ENCODE assay signal across 8 cellular contexts in the genomic region with DNA sequence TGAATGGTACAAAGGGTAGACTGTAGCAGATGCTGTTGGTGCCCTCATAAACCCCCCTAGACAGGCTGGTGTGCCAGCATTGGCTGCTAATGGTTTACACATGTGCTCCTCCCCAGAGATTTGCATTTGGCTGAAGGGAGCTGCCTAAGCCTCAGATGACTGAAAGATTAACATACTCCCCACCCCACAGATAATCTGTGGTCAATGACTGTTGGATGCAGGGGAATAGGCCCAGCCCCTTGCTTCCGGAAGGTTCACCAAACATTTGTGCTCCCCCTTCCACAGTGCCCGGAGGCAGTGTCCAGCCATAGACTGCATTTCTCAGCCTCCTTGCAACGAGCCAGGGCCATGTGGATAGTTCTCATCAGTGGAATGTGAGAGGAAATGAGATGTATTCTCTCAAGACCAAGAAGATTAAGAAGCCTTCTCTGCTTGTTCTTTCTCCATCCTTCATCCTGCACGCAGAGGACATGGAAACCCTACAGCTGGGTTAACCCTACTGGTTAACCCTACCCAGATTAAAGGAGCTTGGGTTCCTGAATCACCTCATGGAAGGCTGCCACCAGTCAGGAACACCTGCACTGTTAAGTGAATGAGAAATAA.
DNase-seq lines count a peak whose midpoint lies in the region; ATAC-seq and TF ChIP-seq lines count a peak whose summit lies in the region.

No MANE protein-coding gene starts in this region.

- CTCF ChIA-PET in activated CD4-positive, alpha-beta memory T cell treated with anti-CD3 and anti-CD28 coated beads for 36 hours (lab: Charles Lee) = interaction anchor here (1.2 to 10.3 kb wide), 2 partner anchors 99 to 122 kb away, joined by 3 to 213 read pairs; a partner anchor contains a TSS

- no peaks in the 10 kb centered on the region for H3K9me3 Mint-ChIP-seq in activated CD4-positive, alpha-beta memory T cell treated with anti-CD3 and anti-CD28 coated beads for 36 hours

- intact Hi-C loops in activated CD4-positive, alpha-beta memory T cell treated with anti-CD3 and anti-CD28 coated beads for 36 hours (cut with micrococcal nuclease) = no loop called here

- DNase-seq in NCI-H524 (lab: John Stamatoyannopoulos, UW) (peak; percentile 91 to 99), fibroblast of the aortic adventitia (ENCODE audit: low read depth) (peak; percentile 78), NCI-H2081 (lab: John Stamatoyannopoulos, UW) (no peak), NCI-H146 treated with DMSO at 0.1 percent for 48 hours (lab: John Stamatoyannopoulos, UW; ENCODE audit: unreplicated experiment) (no peak)
- DNase-seq in activated CD4-positive, alpha-beta memory T cell treated with anti-CD3 and anti-CD28 coated beads for 36 hours = no peak
- no peak for DNase-seq in effector CD4-positive, alpha-beta T cell

- peaks cover 13% of the 10 kb centered on the region for H3K4me1 Mint-ChIP-seq in activated CD4-positive, alpha-beta memory T cell treated with anti-CD3 and anti-CD28 coated beads for 36 hours (ENCODE audit: low read depth)

- H3K4me3 ChIP-seq in fibroblast of the aortic adventitia (ENCODE audit: low read depth, low read length) = no peak overlapping the region

- H3K27me3 Mint-ChIP-seq in activated CD4-positive, alpha-beta memory T cell treated with anti-CD3 and anti-CD28 coated beads for 36 hours = peaks cover 3% of the 10 kb centered on the region

- POLR2A ChIA-PET in activated CD4-positive, alpha-beta memory T cell treated with anti-CD3 and anti-CD28 coated beads for 36 hours (lab: Charles Lee) = interaction anchor here (2.5 kb wide), 1 partner anchor 97 kb away, joined by 10 read pairs; a partner anchor contains a TSS

- no peak for TF ChIP-seq CTCF in fibroblast of the aortic adventitia (IDR thresholded peaks at IDR 0.05; ENCODE audit: insufficient read depth, low read length)

- H3K27ac Mint-ChIP-seq in activated CD4-positive, alpha-beta memory T cell treated with anti-CD3 and anti-CD28 coated beads for 36 hours = no peak overlapping the region

- peak; percentile 83 for ATAC-seq in GM18502 (IDR thresholded peaks at IDR 0.05; ENCODE audit: poor library complexity, unreplicated experiment)
- ATAC-seq in HG02623 (IDR thresholded peaks at IDR 0.05; ENCODE audit: unreplicated experiment) = peak; percentile 55

- no peak overlapping the region for H3K4me3 Mint-ChIP-seq in activated CD4-positive, alpha-beta memory T cell treated with anti-CD3 and anti-CD28 coated beads for 36 hours

- H3K36me3 Mint-ChIP-seq in activated CD4-positive, alpha-beta memory T cell treated with anti-CD3 and anti-CD28 coated beads for 36 hours = no peaks in the 10 kb centered on the region

Comparison
In these comparisons a context has a peak if more than half of its experiments do, and no peak if none do; other contexts are left out.
1. DNase-seq: peak in NCI-H524 (2 of 2) and fibroblast of the aortic adventitia (single experiment); none in activated CD4-positive, alpha-beta memory T cell treated with anti-CD3 and anti-CD28 coated beads for 36 hours (single experiment), NCI-H2081 (0 of 2), effector CD4-positive, alpha-beta T cell (single experiment) and NCI-H146 treated with DMSO at 0.1 percent for 48 hours (single experiment).